Comparison of ENCODE assay signal across 1 cellular context in the genomic region with DNA sequence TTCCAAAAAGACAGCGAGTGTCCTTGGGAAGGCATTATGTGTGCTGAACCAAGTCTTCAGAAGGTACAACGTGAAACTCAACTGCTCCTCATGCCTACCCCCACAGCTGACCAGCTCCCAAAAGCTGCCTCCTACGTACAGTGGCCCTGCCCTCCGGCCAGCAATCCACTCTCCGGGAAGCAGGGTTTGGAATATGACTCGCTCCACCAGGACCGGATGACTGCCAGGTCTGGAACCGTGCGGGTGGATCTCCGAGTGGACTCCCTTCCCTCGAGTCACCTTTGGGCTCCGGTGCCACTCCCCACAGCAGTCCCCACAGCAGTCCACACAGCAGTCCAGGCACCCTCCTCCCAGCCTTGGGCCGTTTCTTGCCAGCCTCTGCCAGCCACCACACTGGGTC.
TF ChIP-seq lines count a peak whose summit lies in the region.

No MANE protein-coding gene starts in this region.

TF ChIP-seq in liver, 16 proteins besides CTCF, POLR2A, EP300 and RAD21 (continued from another document):
- TF ChIP-seq FOXA2 (IDR thresholded peaks at IDR 0.05) = no peak
- TF ChIP-seq NR2F2 (IDR thresholded peaks at IDR 0.05) = no peak
- TF ChIP-seq ZBTB33 (IDR thresholded peaks at IDR 0.05) = no peak
- no peak for TF ChIP-seq RXRA (IDR thresholded peaks at IDR 0.05)
- no peak for TF ChIP-seq MAX (IDR thresholded peaks at IDR 0.05)
- no peak for TF ChIP-seq SP1 (IDR thresholded peaks at IDR 0.05)
- TF ChIP-seq FOXA1 (IDR thresholded peaks at IDR 0.05) = no peak
- no peak for TF ChIP-seq EGR1 (IDR thresholded peaks at IDR 0.05; ENCODE audit: low read depth in 2 of 2)
- no peak for TF ChIP-seq HNF4G (IDR thresholded peaks at IDR 0.05)
- TF ChIP-seq JUND (IDR thresholded peaks at IDR 0.05) = no peak
- no peak for TF ChIP-seq GABPA (IDR thresholded peaks at IDR 0.05 in 1 of 2, conservative IDR thresholded peaks at IDR 0.05 in 1 of 2)
